Comparison of ENCODE assay signal across 1 cellular context in genomic region chr6:70669133-70669532, GRCh38.
TF ChIP-seq lines count a peak whose summit lies in the region.

No MANE protein-coding gene starts in this region.

TF ChIP-seq in GM23338, 12 proteins besides CTCF, POLR2A, EP300 and RAD21 (continued from another document):
- TF ChIP-seq ZNF462 (CRISPR knock-in tag; IDR thresholded peaks at IDR 0.05), result no peak
- no peak for TF ChIP-seq JUNB (IDR thresholded peaks at IDR 0.05; ENCODE audit: unreplicated experiment)
- no peak for TF ChIP-seq ETS1 (IDR thresholded peaks at IDR 0.05)
